In genomic region chr16:11052080-11052808, GRCh38 we compare ENCODE assay signal across 1 cellular context.
TF ChIP-seq lines count a peak whose summit lies in the region.

No MANE protein-coding gene starts in this region.

TF ChIP-seq in GM12878, 131 proteins besides CTCF, POLR2A, EP300 and RAD21 (continued from another document and continues in another):
- TF ChIP-seq PBX3 (IDR thresholded peaks at IDR 0.05; ENCODE audit: insufficient replicate concordance, low read depth, low read length) = no peak
- peak; percentile 66; the same call in 1 of the 2 replicates for TF ChIP-seq IKZF1 (conservative IDR thresholded peaks at IDR 0.05)
- no peak for TF ChIP-seq MEF2B (IDR thresholded peaks at IDR 0.05; ENCODE audit: partially characterized antibody, poor library complexity, severe bottlenecking)
- TF ChIP-seq ETV6 (conservative IDR thresholded peaks at IDR 0.05 in 1 of 2, IDR thresholded peaks at IDR 0.05 in 1 of 2; ENCODE audit: borderline replicate concordance in 1 of 2, low read depth in 1 of 2) = peak in 1 of 2 experiments; percentile 90; a peak in 2 of 4 replicates
- TF ChIP-seq IRF4 (IDR thresholded peaks at IDR 0.05; ENCODE audit: low read depth, low read length) = peak; percentile 65; the same call in 1 of the 2 replicates
- TF ChIP-seq E2F8 (IDR thresholded peaks at IDR 0.05; ENCODE audit: low read depth, partially characterized antibody) = no peak
- TF ChIP-seq FOXK2 (IDR thresholded peaks at IDR 0.05) = no peak
- no peak for TF ChIP-seq KDM1A (IDR thresholded peaks at IDR 0.05; ENCODE audit: borderline replicate concordance)
- peak; percentile 47; the same call in 1 of the 2 replicates for TF ChIP-seq PAX5 (IDR thresholded peaks at IDR 0.05; ENCODE audit: borderline replicate concordance, low read depth, low read length)
- peak; percentile 86 for TF ChIP-seq CBFB (IDR thresholded peaks at IDR 0.05; ENCODE audit: low read depth)
- TF ChIP-seq GABPA (IDR thresholded peaks at IDR 0.05; ENCODE audit: low read depth) = no peak
- TF ChIP-seq LARP7 (IDR thresholded peaks at IDR 0.05) = no peak
- peak; percentile 44; the same call in 1 of the 2 replicates for TF ChIP-seq BCL11A (IDR thresholded peaks at IDR 0.05; ENCODE audit: low read depth, low read length)
- TF ChIP-seq ZNF24 (IDR thresholded peaks at IDR 0.05) = no peak
- TF ChIP-seq NR2C2 (IDR thresholded peaks at IDR 0.05; ENCODE audit: borderline replicate concordance, control insufficient read depth, insufficient read length, low read depth) = no peak
- no peak for TF ChIP-seq USF1 (IDR thresholded peaks at IDR 0.05; ENCODE audit: borderline replicate concordance, extremely low read length, insufficient read depth, low read depth, low read length)
- no peak for TF ChIP-seq STAT3 (IDR thresholded peaks at IDR 0.05; ENCODE audit: low read depth, low read length)
- TF ChIP-seq KAT2A (conservative IDR thresholded peaks at IDR 0.05; ENCODE audit: control insufficient read depth, low read depth, low read length) = no peak
- TF ChIP-seq MXI1 (IDR thresholded peaks at IDR 0.05; ENCODE audit: low read depth, low read length) = no peak
- no peak for TF ChIP-seq ATF7 (IDR thresholded peaks at IDR 0.05; ENCODE audit: low read depth)
- peak; percentile 94 for TF ChIP-seq TCF3 (IDR thresholded peaks at IDR 0.05; ENCODE audit: borderline replicate concordance, insufficient read depth, low read depth, low read length)
- no peak for TF ChIP-seq RFX5 (IDR thresholded peaks at IDR 0.05; ENCODE audit: low read depth, low read length)
- TF ChIP-seq TAF1 (IDR thresholded peaks at IDR 0.05; ENCODE audit: borderline replicate concordance, low read depth, low read length) = no peak
- TF ChIP-seq ZNF687 (IDR thresholded peaks at IDR 0.05) = 0 out of 2 replicates have a peak, but pooled peaks have one; percentile 32
- TF ChIP-seq POU2F2 (IDR thresholded peaks at IDR 0.05; ENCODE audit: borderline replicate concordance, low read depth, low read length) = 0 out of 3 replicates have a peak, but pooled peaks have one; percentile 53
- TF ChIP-seq ZNF384 (IDR thresholded peaks at IDR 0.05; ENCODE audit: borderline replicate concordance, low read depth, low read length) = no peak
- TF ChIP-seq DPF2 (IDR thresholded peaks at IDR 0.05) = 0 out of 2 replicates have a peak, but pooled peaks have one; percentile 23
- no peak for TF ChIP-seq SP1 (IDR thresholded peaks at IDR 0.05; ENCODE audit: low read depth, low read length)
- TF ChIP-seq ZBTB40 (IDR thresholded peaks at IDR 0.05; ENCODE audit: borderline replicate concordance) = no peak
- no peak for TF ChIP-seq ZNF274 (IDR thresholded peaks at IDR 0.05; ENCODE audit: insufficient read depth, insufficient read length)
- no peak for TF ChIP-seq CHD2 (IDR thresholded peaks at IDR 0.05; ENCODE audit: borderline replicate concordance, low read depth, low read length)
- TF ChIP-seq EED (IDR thresholded peaks at IDR 0.05; ENCODE audit: low read depth) = peak; percentile 92
- TF ChIP-seq SIN3A (IDR thresholded peaks at IDR 0.05; ENCODE audit: low read depth, low read length) = no peak
- TF ChIP-seq CBX3 (IDR thresholded peaks at IDR 0.05; ENCODE audit: borderline replicate concordance, low read depth) = no peak
- no peak for TF ChIP-seq ZNF207 (IDR thresholded peaks at IDR 0.05; ENCODE audit: borderline replicate concordance)
- no peak for TF ChIP-seq USF2 (IDR thresholded peaks at IDR 0.05; ENCODE audit: borderline replicate concordance, low read depth, low read length)
- peak; percentile 54 to 60; a peak in 3 of 4 replicates for TF ChIP-seq IKZF2 (IDR thresholded peaks at IDR 0.05)
- no peak for TF ChIP-seq RBBP5 (conservative IDR thresholded peaks at IDR 0.05)
- TF ChIP-seq FOS (IDR thresholded peaks at IDR 0.05; ENCODE audit: borderline replicate concordance, extremely low read depth, insufficient read length) = no peak
- TF ChIP-seq MTA2 (IDR thresholded peaks at IDR 0.05; ENCODE audit: low read depth) = no peak
- TF ChIP-seq YY1 (IDR thresholded peaks at IDR 0.05; ENCODE audit: low read depth, low read length) = no peak
- TF ChIP-seq ZNF622 (IDR thresholded peaks at IDR 0.05) = no peak
- no peak for TF ChIP-seq CUX1 (IDR thresholded peaks at IDR 0.05; ENCODE audit: insufficient replicate concordance, low read depth, low read length)
- no peak for TF ChIP-seq HCFC1 (IDR thresholded peaks at IDR 0.05; ENCODE audit: low read length)
- TF ChIP-seq ZBED1 (IDR thresholded peaks at IDR 0.05; ENCODE audit: borderline replicate concordance) = no peak
- 0 out of 2 replicates have a peak, but pooled peaks have one; percentile 19 for TF ChIP-seq NR2F1 (conservative IDR thresholded peaks at IDR 0.05)
- no peak for TF ChIP-seq MYC (IDR thresholded peaks at IDR 0.05; ENCODE audit: insufficient read depth, insufficient read length, insufficient replicate concordance, low read length, severe bottlenecking)
- TF ChIP-seq BHLHE40 (IDR thresholded peaks at IDR 0.05; ENCODE audit: borderline replicate concordance in 1 of 2, low read depth in 2 of 2, low read length in 1 of 2) = no peak
